Comparison of ENCODE assay signal across 14 cellular contexts in the genomic region with DNA sequence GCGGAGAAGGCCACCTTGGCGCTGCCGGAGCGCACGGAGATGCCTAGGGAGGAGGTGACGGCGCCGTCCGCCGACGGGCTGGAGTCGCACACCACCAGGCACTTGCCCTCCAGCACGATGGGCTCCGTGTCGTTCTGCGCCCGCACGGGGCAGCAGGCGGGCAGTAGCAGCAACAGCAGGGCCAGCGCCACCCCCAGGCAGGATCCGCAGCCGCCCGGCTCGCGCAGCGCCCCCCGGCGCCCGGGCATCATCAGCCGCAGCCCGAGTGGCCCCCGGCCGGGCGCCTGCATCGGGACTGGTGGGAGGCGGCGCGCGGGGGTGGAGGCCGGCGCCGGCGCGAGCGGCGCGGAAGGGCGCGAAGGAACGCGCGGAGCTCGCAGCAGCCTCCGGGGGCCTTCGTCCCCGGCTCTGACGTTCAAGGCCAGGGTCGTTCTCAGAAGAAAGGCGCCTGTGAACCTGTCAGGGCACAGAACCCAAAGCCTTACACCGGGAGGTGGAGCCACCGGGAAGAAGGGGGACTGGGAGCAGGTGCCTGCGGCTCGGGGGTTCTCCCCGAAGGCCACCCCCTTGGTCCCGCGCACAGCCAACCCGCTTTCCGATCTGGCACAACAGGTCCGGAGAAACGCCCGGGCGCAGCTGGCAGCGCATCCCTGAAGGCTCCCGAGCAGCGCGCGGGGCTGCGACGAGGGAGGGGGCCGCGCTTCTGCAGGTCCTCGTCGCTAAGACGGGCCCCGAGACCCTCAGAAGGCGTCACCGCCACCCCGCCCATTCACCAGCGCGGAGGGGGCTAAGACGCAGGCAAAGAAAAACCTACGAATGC. TPM values are rescaled to one million over a fixed set of nuclear protein-coding genes. Genes with fewer than 3 reads are reported as not detected.
A peak's percentile ranks its signal among the peaks of the same experiment; 100 is the strongest.
DNase-seq lines count a peak whose midpoint lies in the region; ATAC-seq and TF ChIP-seq lines count a peak whose summit lies in the region.
"Had no signal": no experiment of that assay in that cellular context is flagged by ENCODE, and none has a peak within 500 bp of the region (broad histone marks: within the 10 kb centered on the region; RNA-seq: fewer than 3 reads in every experiment).

No MANE protein-coding gene starts in this region.

- H2AFZ ChIP-seq in neuron (ENCODE audit: low read depth, low read length): peak overlapping the region; percentile 48

- TF ChIP-seq CTCF in brain (conservative IDR thresholded peaks at IDR 0.05) (peak in 1 of 2 experiments; percentile 58), tibial artery (IDR thresholded peaks at IDR 0.05) (no peak)

- H3K9me3 Mint-ChIP-seq in brain: peaks cover 0 to 38% (median 0%) of the 10 kb centered on the region in 5 experiments

- no peaks in the 10 kb centered on the region for H3K36me3 ChIP-seq in neuron (ENCODE audit: insufficient read depth, low read length)
- H3K36me3 ChIP-seq in tibial artery: no peaks in the 10 kb centered on the region
- H3K36me3 ChIP-seq: transverse colon had no signal

- peak overlapping the region in 3 of 5 experiments; percentile 92 to 98 (median 93) for H3K4me3 Mint-ChIP-seq in brain

- H3K27ac Mint-ChIP-seq in brain: peak overlapping the region in 2 of 5 experiments; percentile 73 to 82

- peaks cover 26% of the 10 kb centered on the region for H3K27me3 ChIP-seq in neuron (ENCODE audit: insufficient read depth, low read length)
- peaks cover 0 to 34% of the 10 kb centered on the region in 2 donors for H3K27me3 ChIP-seq in tibial artery

- no peak overlapping the region for H3K27ac ChIP-seq in tibial artery
- H3K27ac ChIP-seq: transverse colon had no signal

- H3K4me1 Mint-ChIP-seq in brain: peaks cover 19% of the 10 kb centered on the region

- no peaks in the 10 kb centered on the region for H3K36me3 Mint-ChIP-seq in brain

- no peaks in the 10 kb centered on the region for H3K9me3 ChIP-seq in neuron (ENCODE audit: low read length)
- no peaks in the 10 kb centered on the region for H3K9me3 ChIP-seq in tibial artery
- H3K9me3 ChIP-seq: transverse colon had no signal

- intact Hi-C loops in tibial artery (cut with DNase I; ENCODE audit: low total_unique reads): no loop called here

- H3K4me3 ChIP-seq in neuron (ENCODE audit: low read length) (peak overlapping the region; percentile 24), tibial artery (no peak overlapping the region)

- DNase-seq in DMS79 (lab: John Stamatoyannopoulos, UW) (peak; percentile 18), NCI-H1092 (lab: John Stamatoyannopoulos, UW) (peak; percentile 24), GDM1 (lab: John Stamatoyannopoulos, UW) (no peak), tibial artery (no peak), NCI-H1436 (lab: John Stamatoyannopoulos, UW) (no peak)
- DNase-seq: activated effector memory CD4-positive, alpha-beta T cell treated with anti-CD3 and anti-CD28 coated beads, Interleukin-2, amount 50 U/mL, for 16 hours; midbrain; NCI-H187; T-helper 9 cell; transverse colon had no signal

- peaks cover 87% of the 10 kb centered on the region for H3K27me3 Mint-ChIP-seq in brain

- no peak for ATAC-seq in HG03097 (IDR thresholded peaks at IDR 0.05; ENCODE audit: low FRiP score, unreplicated experiment)
- ATAC-seq: esophagus mucosa had no signal

- peaks cover 9% of the 10 kb centered on the region for H3K4me1 ChIP-seq in neuron (ENCODE audit: insufficient read depth, low read length)
- H3K4me1 ChIP-seq in tibial artery: peaks cover 0 to 28% (median 12%) of the 10 kb centered on the region in 4 donors

RNA-seq across cellular contexts. Expression of gene CBLN2, which starts 2.1 kb away (rescaled TPM):
- polyA plus RNA-seq in brain (ENCODE audit: insufficient read depth, low read depth, low replicate concordance): 12.4 TPM

Comparison
In these comparisons a context has a peak if more than half of its experiments do, and no peak if none do; other contexts are left out.
1. DNase-seq: peak in DMS79 (single experiment) and NCI-H1092 (single experiment); none in GDM1 (single experiment), tibial artery (0 of 2) and NCI-H1436 (single experiment).